26 cellular contexts compared by ENCODE assay signal in genomic region chr11:119460130-119460529, GRCh38. TPM values are rescaled to one million over a fixed set of nuclear protein-coding genes. Genes with fewer than 3 reads are reported as not detected.
A peak's percentile ranks its signal among the peaks of the same experiment; 100 is the strongest.
DNase-seq lines count a peak whose midpoint lies in the region; ATAC-seq and TF ChIP-seq lines count a peak whose summit lies in the region.
"Had no signal": no experiment of that assay in that cellular context is flagged by ENCODE, and none has a peak within 500 bp of the region (broad histone marks: within the 10 kb centered on the region; RNA-seq: fewer than 3 reads in every experiment).

No MANE protein-coding gene starts in this region.

- H3K36me3 ChIP-seq in GM23338 (ENCODE audit: insufficient read depth): no peaks in the 10 kb centered on the region
- no peaks in the 10 kb centered on the region for H3K36me3 ChIP-seq in SJCRH30
- no peaks in the 10 kb centered on the region for H3K36me3 ChIP-seq in hepatocyte (replicated peaks; ENCODE audit: insufficient read depth, low read depth)
- H3K36me3 ChIP-seq: heart left ventricle, MG63, tibial artery had no signal

- no peak overlapping the region for H3K4me3 Mint-ChIP-seq in GM23338
- H3K4me3 Mint-ChIP-seq: activated CD4-positive, alpha-beta T cell treated with anti-CD3 and anti-CD28 coated beads for 36 hours; activated naive CD4-positive, alpha-beta T cell treated with anti-CD3 and anti-CD28 coated beads for 36 hours; activated T-cell treated with anti-CD3 and anti-CD28 coated beads, Interleukin-2, amount 50 U/mL, for 72 hours; CD8-positive, alpha-beta T cell; neural crest cell; T-cell had no signal

- H3K9me2 ChIP-seq in GM23338 (ENCODE audit: insufficient read depth): no peaks in the 10 kb centered on the region
- H3K9me2 ChIP-seq in hepatocyte (replicated peaks; ENCODE audit: insufficient read depth): no peaks in the 10 kb centered on the region

- no peak overlapping the region for H3K4me3 ChIP-seq in GM23338
- no peak overlapping the region for H3K4me3 ChIP-seq in SJCRH30
- no peak overlapping the region for H3K4me3 ChIP-seq in hepatocyte
- H3K4me3 ChIP-seq: heart left ventricle, MG63, tibial artery had no signal

- H4K20me1 ChIP-seq in GM23338 (replicated peaks; ENCODE audit: insufficient read depth): no peaks in the 10 kb centered on the region
- H4K20me1 ChIP-seq in hepatocyte (ENCODE audit: insufficient read depth, poor library complexity, severe bottlenecking): no peaks in the 10 kb centered on the region

- no peaks in the 10 kb centered on the region for H3K9me3 Mint-ChIP-seq in GM23338
- H3K9me3 Mint-ChIP-seq: neural crest cell had no signal

- peaks cover 31% of the 10 kb centered on the region for H3K4me1 ChIP-seq in GM23338 (ENCODE audit: insufficient read depth)
- peaks cover 15% of the 10 kb centered on the region for H3K4me1 ChIP-seq in SJCRH30
- peaks cover 14% of the 10 kb centered on the region for H3K4me1 ChIP-seq in hepatocyte (ENCODE audit: insufficient read depth)
- H3K4me1 ChIP-seq: tibial artery had no signal

- no peaks in the 10 kb centered on the region for H3K27me3 ChIP-seq in GM23338 (ENCODE audit: insufficient read depth)
- H3K27me3 ChIP-seq in SJCRH30: no peaks in the 10 kb centered on the region
- H3K27me3 ChIP-seq in hepatocyte: no peaks in the 10 kb centered on the region
- H3K27me3 ChIP-seq: heart left ventricle, MG63 had no signal

- TF ChIP-seq CTCF in GM23338 (conservative IDR thresholded peaks at IDR 0.05; ENCODE audit: low read depth in 2 of 2): no peak; a peak in 1 of 4 replicates
- no peak for TF ChIP-seq CTCF in hepatocyte (IDR thresholded peaks at IDR 0.05; ENCODE audit: poor library complexity)

- H3K9me3 ChIP-seq in SJCRH30 (replicated peaks) (no peaks in the 10 kb centered on the region), hepatocyte (ENCODE audit: low read depth) (no peaks in the 10 kb centered on the region)
- H3K9me3 ChIP-seq: tibial artery had no signal

- H2AFZ ChIP-seq in GM23338: peak overlapping the region; percentile 82
- no peak overlapping the region for H2AFZ ChIP-seq in hepatocyte

- H3K4me2 ChIP-seq in GM23338 (no peak overlapping the region; the same call in 1 of the 2 replicates), hepatocyte (no peak overlapping the region)

- peak; percentile 32 for DNase-seq in GM23338 (ENCODE audit: low spot score)
- DNase-seq in SJCRH30: no peak
- no peak for DNase-seq in hepatocyte (ENCODE audit: low spot score)
- no peak for DNase-seq in sciatic nerve (ENCODE audit: low spot score)
- DNase-seq in NCI-H446 treated with DMSO at 0.1 percent for 48 hours (lab: John Stamatoyannopoulos, UW): no peak
- no peak for DNase-seq in NCI-H2227 treated with DMSO at 0.1 percent for 48 hours (lab: John Stamatoyannopoulos, UW)
- DNase-seq in HuH-7.5 (ENCODE audit: low spot score): no peak
- DNase-seq: activated CD4-positive, alpha-beta T cell treated with anti-CD3 and anti-CD28 coated beads for 36 hours; activated naive CD4-positive, alpha-beta T cell treated with anti-CD3 and anti-CD28 coated beads for 36 hours; activated T-cell treated with anti-CD3 and anti-CD28 coated beads, Interleukin-2, amount 50 U/mL, for 72 hours; anterior cingulate cortex; CD8-positive, alpha-beta T cell; GF-D8; heart left ventricle; midbrain; NCI-H1436 treated with DMSO at 0.1 percent for 48 hours; NCI-H69; stimulated activated CD4-positive, alpha-beta T cell treated with anti-CD3 and anti-CD28 coated beads, Interleukin-4, amount 100 ng/mL, for 24 hours; stimulated activated naive CD8-positive, alpha-beta T cell treated with anti-CD3 and anti-CD28 coated beads, Interleukin-15, Interleukin-2, amounts not matched to agents 100 U/mL and 50 U/mL, for 24 hours; T-cell; tibial artery had no signal

- peaks cover 15% of the 10 kb centered on the region for H3K27me3 Mint-ChIP-seq in GM23338 (ENCODE audit: insufficient read depth, low read depth, poor library complexity)

- peaks cover 32% of the 10 kb centered on the region for H3K4me1 Mint-ChIP-seq in GM23338
- H3K4me1 Mint-ChIP-seq: activated CD4-positive, alpha-beta T cell treated with anti-CD3 and anti-CD28 coated beads for 36 hours; T-cell had no signal

- ATAC-seq in GM23338 (peak; percentile 78), sciatic nerve (peak; percentile 32), HG03571 (IDR thresholded peaks at IDR 0.05; ENCODE audit: unreplicated experiment) (no peak)
- ATAC-seq: activated CD4-positive, alpha-beta T cell treated with anti-CD3 and anti-CD28 coated beads for 36 hours; activated T-cell treated with anti-CD3 and anti-CD28 coated beads, Interleukin-2, amount 50 U/mL, for 72 hours; CD8-positive, alpha-beta T cell; stimulated activated naive CD8-positive, alpha-beta T cell treated with anti-CD3 and anti-CD28 coated beads, Interleukin-15, Interleukin-2, amounts not matched to agents 100 U/mL and 50 U/mL, for 24 hours; T-cell had no signal

- no peak overlapping the region for H3K27ac ChIP-seq in GM23338 (ENCODE audit: low read depth)
- H3K27ac ChIP-seq in SJCRH30: peak overlapping the region; percentile 30; the same call in 1 of the 2 replicates
- H3K27ac ChIP-seq in hepatocyte: peak overlapping the region; percentile 63
- H3K27ac ChIP-seq: HL-60, tibial artery had no signal

- H3K36me3 Mint-ChIP-seq in GM23338 (ENCODE audit: low read depth): no peaks in the 10 kb centered on the region
- H3K36me3 Mint-ChIP-seq: CD8-positive, alpha-beta T cell; T-cell had no signal

- WGBS in hepatocyte (ENCODE audit: low lambda C conversion rate, missing lambda C conversion rate): 86% methylated on average over 11 of the region's 11 CpGs

- H3K27ac Mint-ChIP-seq in GM23338: no peak overlapping the region
- H3K27ac Mint-ChIP-seq: activated CD4-positive, alpha-beta T cell treated with anti-CD3 and anti-CD28 coated beads for 36 hours; activated naive CD4-positive, alpha-beta T cell treated with anti-CD3 and anti-CD28 coated beads for 36 hours; activated T-cell treated with anti-CD3 and anti-CD28 coated beads, Interleukin-2, amount 50 U/mL, for 72 hours; CD8-positive, alpha-beta T cell; T-cell had no signal

- H3K79me2 ChIP-seq in GM23338 (replicated peaks; ENCODE audit: insufficient read depth) (no peaks in the 10 kb centered on the region), hepatocyte (no peaks in the 10 kb centered on the region)

- 0 out of 2 replicates have a peak, but pooled peaks cover 3% of the 10 kb centered on the region for H3F3A ChIP-seq in GM23338 (replicated peaks; ENCODE audit: low read depth)

- intact Hi-C loops in sciatic nerve (cut with DNase I): no loop called here

TF ChIP-seq in GM23338, 12 proteins besides CTCF, POLR2A, EP300 and RAD21 (continues in another document):
- TF ChIP-seq STAT1 (IDR thresholded peaks at IDR 0.05; ENCODE audit: unreplicated experiment) (no peak), EZH2phosphoT487 (IDR thresholded peaks at IDR 0.05; ENCODE audit: unreplicated experiment) (no peak)
- TF ChIP-seq, protein P1, sequence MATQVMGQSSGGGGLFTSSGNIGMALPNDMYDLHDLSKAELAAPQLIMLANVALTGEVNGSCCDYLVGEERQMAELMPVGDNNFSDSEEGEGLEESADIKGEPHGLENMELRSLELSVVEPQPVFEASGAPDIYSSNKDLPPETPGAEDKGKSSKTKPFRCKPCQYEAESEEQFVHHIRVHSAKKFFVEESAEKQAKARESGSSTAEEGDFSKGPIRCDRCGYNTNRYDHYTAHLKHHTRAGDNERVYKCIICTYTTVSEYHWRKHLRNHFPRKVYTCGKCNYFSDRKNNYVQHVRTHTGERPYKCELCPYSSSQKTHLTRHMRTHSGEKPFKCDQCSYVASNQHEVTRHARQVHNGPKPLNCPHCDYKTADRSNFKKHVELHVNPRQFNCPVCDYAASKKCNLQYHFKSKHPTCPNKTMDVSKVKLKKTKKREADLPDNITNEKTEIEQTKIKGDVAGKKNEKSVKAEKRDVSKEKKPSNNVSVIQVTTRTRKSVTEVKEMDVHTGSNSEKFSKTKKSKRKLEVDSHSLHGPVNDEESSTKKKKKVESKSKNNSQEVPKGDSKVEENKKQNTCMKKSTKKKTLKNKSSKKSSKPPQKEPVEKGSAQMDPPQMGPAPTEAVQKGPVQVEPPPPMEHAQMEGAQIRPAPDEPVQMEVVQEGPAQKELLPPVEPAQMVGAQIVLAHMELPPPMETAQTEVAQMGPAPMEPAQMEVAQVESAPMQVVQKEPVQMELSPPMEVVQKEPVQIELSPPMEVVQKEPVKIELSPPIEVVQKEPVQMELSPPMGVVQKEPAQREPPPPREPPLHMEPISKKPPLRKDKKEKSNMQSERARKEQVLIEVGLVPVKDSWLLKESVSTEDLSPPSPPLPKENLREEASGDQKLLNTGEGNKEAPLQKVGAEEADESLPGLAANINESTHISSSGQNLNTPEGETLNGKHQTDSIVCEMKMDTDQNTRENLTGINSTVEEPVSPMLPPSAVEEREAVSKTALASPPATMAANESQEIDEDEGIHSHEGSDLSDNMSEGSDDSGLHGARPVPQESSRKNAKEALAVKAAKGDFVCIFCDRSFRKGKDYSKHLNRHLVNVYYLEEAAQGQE (IDR thresholded peaks at IDR 0.05; ENCODE audit: unreplicated experiment): no peak

RNA-seq across cellular contexts. Expression of gene THY1, which starts 37.2 kb away (rescaled TPM):
- total RNA-seq in GM23338 (2014; rRNA removed; shearing (Covaris generic)): 515 and 597 TPM in 2 replicates
- polyA plus RNA-seq in GM23338 (2016; fragmentation: Nextera tagmentation; extraction: Ambion mirVana): 461 and 490 TPM in 2 replicates
- 2.5 and 3.8 TPM in 2 replicates for total RNA-seq in SJCRH30 (2014; rRNA removed; shearing (Covaris generic))
- total RNA-seq in hepatocyte: 43.3 and 52.1 TPM in 2 replicates
- 117 and 156 TPM in 2 replicates for polyA plus RNA-seq in hepatocyte
- total RNA-seq in sciatic nerve: 3.8 TPM
- total RNA-seq: CD8-positive, alpha-beta T cell; pulmonary artery endothelial cell had no signal
